Comparison of ENCODE assay signal across 8 cellular contexts in genomic region chr17:50129303-50129945, GRCh38. TPM values are rescaled to one million over a fixed set of nuclear protein-coding genes. Genes with fewer than 3 reads are reported as not detected.
DNase-seq lines count a peak whose midpoint lies in the region; ATAC-seq, FAIRE-seq and TF ChIP-seq lines count a peak whose summit lies in the region.

No MANE protein-coding gene starts in this region.

- CTCF ChIA-PET in Panc1 (lab: Charles Lee): interaction anchor here (1.5 kb wide), 1 partner anchor 35 kb away, joined by 9 read pairs; no protein-coding TSS in a partner anchor

- POLR2A ChIA-PET in Panc1 (lab: Charles Lee): no interaction called here

- no peaks in the 10 kb centered on the region for H3K9me3 ChIP-seq in Panc1 (ENCODE audit: control insufficient read depth, insufficient read depth, low read depth, low read length)

- TF ChIP-seq CTCF in Panc1 (IDR thresholded peaks at IDR 0.05): no peak
- TF ChIP-seq CTCF in brain microvascular endothelial cell (IDR thresholded peaks at IDR 0.05; ENCODE audit: low read depth, low read length, missing control alignments): no peak

- TF ChIP-seq POLR2A in GM18505 (IDR thresholded peaks at IDR 0.05; ENCODE audit: borderline replicate concordance, extremely low read depth, insufficient read depth, insufficient read length): no peak

- in situ Hi-C loops in Panc1 (cut with HindIII; ENCODE audit: low pct_unique_long_range_greater_than_20kb, low sequenced_read_pairs) (no loop called here), brain microvascular endothelial cell (cut with HindIII; ENCODE audit: low pct_ligation_motif_present, low sequenced_read_pairs) (no loop called here)

- peak in 2 of 3 experiments; percentile 68 to 70 for DNase-seq in NCI-H1417 (lab: John Stamatoyannopoulos, UW)
- no peak for DNase-seq in NCI-H1417 treated with DMSO at 0.1 percent for 48 hours (lab: John Stamatoyannopoulos, UW)
- no peak for DNase-seq in Panc1 (ENCODE audit: low read depth, low spot score)
- no peak for DNase-seq in brain microvascular endothelial cell
- peak; percentile 89 for DNase-seq in left kidney (ENCODE audit: low read depth, low spot score)
- DNase-seq in urothelium cell line (ENCODE audit: low spot score): peak; percentile 48
- no peak for DNase-seq in NOMO-1 (lab: John Stamatoyannopoulos, UW; ENCODE audit: unreplicated experiment in 2 of 2)

- intact Hi-C loops in Panc1 (cut with micrococcal nuclease; ENCODE audit: unreplicated experiment): no loop called here

- no TSS peak for BruUV-seq in Panc1 (replicated peaks; lab: Mats Ljungman, UMichigan)

- no peaks in the 10 kb centered on the region for H3K36me3 ChIP-seq in Panc1 (ENCODE audit: control insufficient read depth, insufficient read depth, low read length)
- H3K36me3 ChIP-seq in brain microvascular endothelial cell (replicated peaks): peaks cover 5% of the 10 kb centered on the region

- H3K27ac ChIP-seq in Panc1 (ENCODE audit: low read length) (no peak overlapping the region), brain microvascular endothelial cell (no peak overlapping the region)

- FAIRE-seq in urothelium cell line (lab: Jason Lieb, UNC): no peak

- ATAC-seq in Panc1: peak; percentile 43
- ATAC-seq in GM18505 (IDR thresholded peaks at IDR 0.05; ENCODE audit: unreplicated experiment): no peak

- H3K27me3 ChIP-seq in Panc1 (ENCODE audit: control insufficient read depth, insufficient read depth, low read length) (no peaks in the 10 kb centered on the region), brain microvascular endothelial cell (replicated peaks) (no peaks in the 10 kb centered on the region)

- H3K4me1 ChIP-seq in Panc1 (ENCODE audit: control insufficient read depth, insufficient read depth, low read length): peaks cover 23% of the 10 kb centered on the region

- H3K4me3 ChIP-seq in Panc1 (ENCODE audit: low read depth in 2 of 2, low read length in 2 of 2) (peak overlapping the region; percentile 45), brain microvascular endothelial cell (ENCODE audit: low read depth, low read length) (peak overlapping the region; percentile 56)

RNA-seq across cellular contexts. Expression of gene SAMD14, which starts 0.5 kb away (rescaled TPM):
- 6.9 TPM for total RNA-seq in Panc1 (2021; ENCODE audit: unreplicated experiment)
- polyA plus RNA-seq in Panc1 (2012; ENCODE audit: insufficient read length): 8.6 TPM

RNA-seq across cellular contexts. Expression of gene PPP1R9B, which starts 21.1 kb away (rescaled TPM):
- total RNA-seq in Panc1 (2021; ENCODE audit: unreplicated experiment): 114 TPM
- polyA plus RNA-seq in Panc1 (2012; ENCODE audit: insufficient read length): 149 TPM

RNA-seq across cellular contexts. Expression of gene PDK2, which starts 34.3 kb away (rescaled TPM):
- total RNA-seq in Panc1 (2021; ENCODE audit: unreplicated experiment): 46.0 TPM
- polyA plus RNA-seq in Panc1 (2012; ENCODE audit: insufficient read length): 79.3 TPM

RNA-seq across cellular contexts. Expression of gene SGCA, which starts 36.4 kb away (rescaled TPM):
- not detected for total RNA-seq in Panc1 (2021; ENCODE audit: unreplicated experiment)
- polyA plus RNA-seq in Panc1 (2012; ENCODE audit: insufficient read length): not detected

Comparison
In these comparisons a context has a peak if more than half of its experiments do, and no peak if none do; other contexts are left out.
1. DNase-seq: peak in NCI-H1417 (2 of 3), left kidney (single experiment) and urothelium cell line (single experiment); none in NCI-H1417 treated with DMSO at 0.1 percent for 48 hours (single experiment), Panc1 (single experiment), brain microvascular endothelial cell (single experiment) and NOMO-1 (0 of 2).